ENCODE assay signal across 13 cellular contexts in genomic region chr19:18017275-18018083, GRCh38. TPM values are rescaled to one million over a fixed set of nuclear protein-coding genes. Genes with fewer than 3 reads are reported as not detected.
DNase-seq lines count a peak whose midpoint lies in the region; ATAC-seq and TF ChIP-seq lines count a peak whose summit lies in the region.
"Had no signal": no experiment of that assay in that cellular context is flagged by ENCODE, and none has a peak within 500 bp of the region (broad histone marks: within the 10 kb centered on the region; RNA-seq: fewer than 3 reads in every experiment).

No MANE protein-coding gene starts in this region.

- H3K27me3 Mint-ChIP-seq in T-helper 1 cell treated with Interleukin-12 subunit alpha and Interleukin-12 subunit beta and Interleukin-4 antibody, amounts not matched to agents 30 μg/mL and 1 μg/mL, for 36 hours (ENCODE audit: low read depth) = no peaks in the 10 kb centered on the region
- H3K27me3 Mint-ChIP-seq in chondrocyte (ENCODE audit: low read depth) = no peaks in the 10 kb centered on the region
- H3K27me3 Mint-ChIP-seq in memory B cell = no peaks in the 10 kb centered on the region

- H4K20me1 ChIP-seq in hepatocyte (ENCODE audit: insufficient read depth, poor library complexity, severe bottlenecking) = no peaks in the 10 kb centered on the region

- intact Hi-C loops in thyroid gland (cut with DNase I) = no loop called here

- WGBS in thyroid gland, 2 donors = 69 to 71% methylated on average over 14 to 15 of the region's 15 CpGs
- 84% methylated on average over 15 of the region's 15 CpGs for WGBS in hepatocyte (ENCODE audit: low lambda C conversion rate, missing lambda C conversion rate)

- no peak overlapping the region for H3K4me3 ChIP-seq in thyroid gland (replicated peaks in 1 of 3)
- H3K4me3 ChIP-seq in hepatocyte = no peak overlapping the region
- H3K4me3 ChIP-seq: pancreas had no signal

- H2AFZ ChIP-seq in hepatocyte = no peak overlapping the region

- peak overlapping the region; percentile 80 for H3K27ac Mint-ChIP-seq in T-helper 1 cell treated with Interleukin-12 subunit alpha and Interleukin-12 subunit beta and Interleukin-4 antibody, amounts not matched to agents 30 μg/mL and 1 μg/mL, for 36 hours
- H3K27ac Mint-ChIP-seq in chondrocyte (ENCODE audit: unreplicated experiment) (peak overlapping the region; percentile 97), memory B cell (peak overlapping the region; percentile 81)

- no peaks in the 10 kb centered on the region for H3K79me2 ChIP-seq in hepatocyte

- DNase-seq in T-helper 1 cell (no peak), chondrocyte (ENCODE audit: low spot score) (no peak), memory B cell (ENCODE audit: low spot score in 2 of 2) (no peak), thyroid gland (no peak), hepatocyte (ENCODE audit: low spot score) (no peak), NCI-H748 treated with DMSO at 0.1 percent for 48 hours (lab: John Stamatoyannopoulos, UW) (no peak)
- DNase-seq: 8988T; foreskin melanocyte; NCI-H2171 treated with DMSO at 0.1 percent for 48 hours; pancreas; stimulated activated CD8-positive, alpha-beta memory T cell treated with anti-CD3 and anti-CD28 coated beads, Interleukin-4, amount 100 ng/mL, for 48 hours had no signal

- H3K27ac ChIP-seq in thyroid gland (peak overlapping the region; percentile 54 to 91 (median 87)), hepatocyte (no peak overlapping the region)

- no peaks in the 10 kb centered on the region for H3K9me2 ChIP-seq in hepatocyte (replicated peaks; ENCODE audit: insufficient read depth)

- H3K36me3 ChIP-seq in thyroid gland (peaks cover 18 to 25% of the 10 kb centered on the region in 2 donors), hepatocyte (replicated peaks; ENCODE audit: insufficient read depth, low read depth) (no peaks in the 10 kb centered on the region)

- no peak overlapping the region for H3K4me2 ChIP-seq in hepatocyte

- H3K4me1 ChIP-seq in thyroid gland (peaks cover 36 to 64% of the 10 kb centered on the region in 2 donors), hepatocyte (ENCODE audit: insufficient read depth) (no peaks in the 10 kb centered on the region)

- peaks cover 34% of the 10 kb centered on the region for H3K36me3 Mint-ChIP-seq in T-helper 1 cell treated with Interleukin-12 subunit alpha and Interleukin-12 subunit beta and Interleukin-4 antibody, amounts not matched to agents 30 μg/mL and 1 μg/mL, for 36 hours (ENCODE audit: low read depth)
- H3K36me3 Mint-ChIP-seq in chondrocyte (ENCODE audit: low read depth) (peaks cover 18% of the 10 kb centered on the region), memory B cell (peaks cover 24% of the 10 kb centered on the region)

- H3K4me3 Mint-ChIP-seq in T-helper 1 cell treated with Interleukin-12 subunit alpha and Interleukin-12 subunit beta and Interleukin-4 antibody, amounts not matched to agents 30 μg/mL and 1 μg/mL, for 36 hours = peak overlapping the region; percentile 40
- no peak overlapping the region for H3K4me3 Mint-ChIP-seq in chondrocyte (ENCODE audit: unreplicated experiment)
- no peak overlapping the region for H3K4me3 Mint-ChIP-seq in memory B cell

- TF ChIP-seq POLR2A in thyroid gland (IDR thresholded peaks at IDR 0.05) = peak in 1 of 2 donors; percentile 13

- no peaks in the 10 kb centered on the region for H3K9me3 ChIP-seq in thyroid gland
- no peaks in the 10 kb centered on the region for H3K9me3 ChIP-seq in hepatocyte (ENCODE audit: low read depth)
- H3K9me3 ChIP-seq: pancreas had no signal

- H3K27me3 ChIP-seq in thyroid gland = no peaks in the 10 kb centered on the region
- H3K27me3 ChIP-seq in hepatocyte = no peaks in the 10 kb centered on the region
- H3K27me3 ChIP-seq: pancreas had no signal

- ATAC-seq in memory B cell (ENCODE audit: low read depth) (no peak), HG03159 (IDR thresholded peaks at IDR 0.05; ENCODE audit: unreplicated experiment) (no peak)
- ATAC-seq: pancreas had no signal

- peaks cover 4% of the 10 kb centered on the region for H3K9me3 Mint-ChIP-seq in T-helper 1 cell treated with Interleukin-12 subunit alpha and Interleukin-12 subunit beta and Interleukin-4 antibody, amounts not matched to agents 30 μg/mL and 1 μg/mL, for 36 hours
- H3K9me3 Mint-ChIP-seq in chondrocyte (ENCODE audit: low read depth) (no peaks in the 10 kb centered on the region), memory B cell (peaks cover 3% of the 10 kb centered on the region)

- TF ChIP-seq CTCF in chondrocyte (IDR thresholded peaks at IDR 0.05) (no peak), thyroid gland (IDR thresholded peaks at IDR 0.05) (no peak), hepatocyte (IDR thresholded peaks at IDR 0.05; ENCODE audit: poor library complexity) (no peak)

- H3K4me1 Mint-ChIP-seq in T-helper 1 cell treated with Interleukin-12 subunit alpha and Interleukin-12 subunit beta and Interleukin-4 antibody, amounts not matched to agents 30 μg/mL and 1 μg/mL, for 36 hours (ENCODE audit: low read depth) = peaks cover 70% of the 10 kb centered on the region
- H3K4me1 Mint-ChIP-seq in chondrocyte (ENCODE audit: low read depth) = peaks cover 82% of the 10 kb centered on the region
- H3K4me1 Mint-ChIP-seq in memory B cell = peaks cover 41% of the 10 kb centered on the region

RNA-seq across cellular contexts. Expression of gene ARRDC2, which starts 9.5 kb away (rescaled TPM):
- 12.2 to 19.8 TPM (median 17.8 TPM) in 3 replicates for total RNA-seq in chondrocyte
- 100 to 1,000 TPM in 2 of 4 donors, 10 to 100 TPM in 2; 51.1 to 120 (median 82.8) TPM for total RNA-seq in thyroid gland
- total RNA-seq in hepatocyte = 4.5 and 5.5 TPM in 2 replicates
- 3.9 and 7.4 TPM in 2 replicates for polyA plus RNA-seq in hepatocyte

RNA-seq across cellular contexts. Expression of gene KCNN1, which starts 50.6 kb away (rescaled TPM):
- total RNA-seq in chondrocyte (0.31 TPM in 1 of 3 replicates, not detected in the others), thyroid gland (under 1 TPM in 1 of 4 donors, not detected in 3; 0.22 TPM), hepatocyte (2.4 and 3.3 TPM in 2 replicates)
- 3.2 and 3.3 TPM in 2 replicates for polyA plus RNA-seq in hepatocyte
